7 cellular contexts compared by ENCODE assay signal in genomic region chr1:112706505-112707216, GRCh38.
A peak's percentile ranks its signal among the peaks of the same experiment; 100 is the strongest.
DNase-seq lines count a peak whose midpoint lies in the region; ATAC-seq and TF ChIP-seq lines count a peak whose summit lies in the region.

RHOC (minus strand) TSS chr1:112707127; CDS start chr1:112703799, 3,328 bp downstream.

- H3K9me3 Mint-ChIP-seq in stimulated activated naive B cell treated with anti-CD40 and anti-IgM and Interleukin-4, amounts not matched to agents 10 μg/mL and 1 μg/mL and 100 μg/mL, for 72 hours, result no peaks in the 10 kb centered on the region

- DNase-seq in GDM1 (lab: John Stamatoyannopoulos, UW), result peak; percentile 66
- peak; percentile 52 for DNase-seq in stimulated activated naive B cell treated with anti-CD40 and anti-IgM and Interleukin-4, amounts not matched to agents 10 μg/mL and 1 μg/mL and 100 μg/mL, for 72 hours

- H3K27me3 ChIP-seq in layer of hippocampus (ENCODE audit: control insufficient read depth, insufficient read depth, low read length), result no peaks in the 10 kb centered on the region

- H3K27ac ChIP-seq in cingulate gyrus (ENCODE audit: low read depth, low read length), result peak within 1 kb of the TSS; percentile 91
- peak within 1 kb of the TSS; percentile 84 for H3K27ac ChIP-seq in layer of hippocampus (ENCODE audit: low read depth, low read length)

- ATAC-seq in GM19397 (IDR thresholded peaks at IDR 0.05; ENCODE audit: unreplicated experiment) (peak; percentile 81), HG03442 (IDR thresholded peaks at IDR 0.05; ENCODE audit: unreplicated experiment) (peak; percentile 54), SK-N-SH treated with all-trans-retinoic acid at 6 μM for 48 hours (peak; percentile 70)
- peak; percentile 79 to 85 for ATAC-seq in stimulated activated naive B cell treated with anti-CD40 and anti-IgM and Interleukin-4, amounts not matched to agents 10 μg/mL and 1 μg/mL and 100 μg/mL, for 72 hours (replicated peaks)

- H3K4me3 Mint-ChIP-seq in stimulated activated naive B cell treated with anti-CD40 and anti-IgM and Interleukin-4, amounts not matched to agents 10 μg/mL and 1 μg/mL and 100 μg/mL, for 72 hours, result peak within 1 kb of the TSS; percentile 77 to 82

- peaks cover 2 to 9% of the 10 kb centered on the region in 2 donors for H3K36me3 Mint-ChIP-seq in stimulated activated naive B cell treated with anti-CD40 and anti-IgM and Interleukin-4, amounts not matched to agents 10 μg/mL and 1 μg/mL and 100 μg/mL, for 72 hours

- H3K27me3 Mint-ChIP-seq in stimulated activated naive B cell treated with anti-CD40 and anti-IgM and Interleukin-4, amounts not matched to agents 10 μg/mL and 1 μg/mL and 100 μg/mL, for 72 hours, result no peaks in the 10 kb centered on the region

- peaks cover 38 to 63% of the 10 kb centered on the region in 2 donors for H3K4me1 Mint-ChIP-seq in stimulated activated naive B cell treated with anti-CD40 and anti-IgM and Interleukin-4, amounts not matched to agents 10 μg/mL and 1 μg/mL and 100 μg/mL, for 72 hours

- H3K27ac Mint-ChIP-seq in stimulated activated naive B cell treated with anti-CD40 and anti-IgM and Interleukin-4, amounts not matched to agents 10 μg/mL and 1 μg/mL and 100 μg/mL, for 72 hours, result peak within 1 kb of the TSS; percentile 87

TF ChIP-seq in SK-N-SH treated with all-trans-retinoic acid at 6 μM for 48 hours, 23 proteins besides CTCF, POLR2A, EP300 and RAD21:
- TF ChIP-seq GLIS3 (CRISPR knock-in tag; IDR thresholded peaks at IDR 0.05) (no peak), POU6F1 (CRISPR knock-in tag; IDR thresholded peaks at IDR 0.05; ENCODE audit: borderline replicate concordance, low read depth) (no peak), ZFP3 (CRISPR knock-in tag; IDR thresholded peaks at IDR 0.05) (no peak), ZNF70 (CRISPR knock-in tag; IDR thresholded peaks at IDR 0.05) (no peak), RARB (CRISPR knock-in tag; IDR thresholded peaks at IDR 0.05) (no peak), ISL1 (CRISPR knock-in tag; IDR thresholded peaks at IDR 0.05) (no peak), SNAI2 (CRISPR knock-in tag; IDR thresholded peaks at IDR 0.05) (no peak), TSHZ2 (CRISPR knock-in tag; IDR thresholded peaks at IDR 0.05) (no peak), CREB5 (CRISPR knock-in tag; IDR thresholded peaks at IDR 0.05; ENCODE audit: low read depth) (no peak), ZNF565 (CRISPR knock-in tag; conservative IDR thresholded peaks at IDR 0.05; ENCODE audit: low read depth) (no peak), ZNF8 (CRISPR knock-in tag; IDR thresholded peaks at IDR 0.05) (no peak), ESRRG (CRISPR knock-in tag; IDR thresholded peaks at IDR 0.05) (no peak), TOX (CRISPR knock-in tag; IDR thresholded peaks at IDR 0.05; ENCODE audit: borderline replicate concordance) (no peak)

Comparison
In these comparisons a context has a peak if more than half of its experiments do, and no peak if none do; other contexts are left out.
1. Peak in every context shown above with its lines: DNase-seq, ATAC-seq and H3K27ac ChIP-seq.